ENCODE assay signal across 19 cellular contexts in genomic region chr6:107386340-107386739, GRCh38.
DNase-seq lines count a peak whose midpoint lies in the region; ATAC-seq and TF ChIP-seq lines count a peak whose summit lies in the region.
"Had no signal": no experiment of that assay in that cellular context is flagged by ENCODE, and none has a peak within 500 bp of the region (broad histone marks: within the 10 kb centered on the region; RNA-seq: fewer than 3 reads in every experiment).

No MANE protein-coding gene starts in this region.

- no peak overlapping the region for H4K91ac ChIP-seq in H9 (ENCODE audit: insufficient read length, low read depth, low read length)

- no peak overlapping the region for H3K27ac Mint-ChIP-seq in activated CD4-positive, alpha-beta T cell treated with anti-CD3 and anti-CD28 coated beads for 36 hours
- H3K27ac Mint-ChIP-seq in H9: no peak overlapping the region
- H3K27ac Mint-ChIP-seq: activated naive CD8-positive, alpha-beta T cell treated with anti-CD3 and anti-CD28 coated beads, Interleukin-2, amount 50 U/mL, for 24 hours; activated T-helper 2 cell treated with anti-CD3 and anti-CD28 coated beads, Interferon-gamma antibody, Interleukin-2, Interleukin-4, amounts not matched to agents 10 μg/mL and 5 μg/mL and 100 μg/mL, durations not matched to agents 14 hours and 24 hours and 36 hours; nephron progenitor cell had no signal

- intact Hi-C loops in activated CD4-positive, alpha-beta T cell treated with anti-CD3 and anti-CD28 coated beads for 36 hours (cut with DNase I, micrococcal nuclease): no loop called here

- H2BK12ac ChIP-seq in H9 (ENCODE audit: insufficient read length, low read depth, low read length): no peak overlapping the region

- H3K18ac ChIP-seq in H9 (ENCODE audit: insufficient read length, low read depth, low read length): no peak overlapping the region

- H2BK120ac ChIP-seq in H9 (ENCODE audit: low read depth, low read length, poor library complexity, severe bottlenecking): no peak overlapping the region

- H3K36me3 ChIP-seq in SK-N-SH (replicated peaks in 1 of 2; ENCODE audit: control insufficient read depth in 1 of 2, insufficient read depth in 2 of 2, low read length in 1 of 2): no peaks in the 10 kb centered on the region
- H3K36me3 ChIP-seq: prostate gland had no signal

- H3K4me3 Mint-ChIP-seq in activated CD4-positive, alpha-beta T cell treated with anti-CD3 and anti-CD28 coated beads for 36 hours: no peak overlapping the region
- no peak overlapping the region for H3K4me3 Mint-ChIP-seq in H9
- H3K4me3 Mint-ChIP-seq: activated naive CD8-positive, alpha-beta T cell treated with anti-CD3 and anti-CD28 coated beads, Interleukin-2, amount 50 U/mL, for 24 hours; CD8-positive, alpha-beta memory T cell; nephron progenitor cell had no signal

- H2AFZ ChIP-seq in SK-N-SH (ENCODE audit: low read depth): no peak overlapping the region
- H2AFZ ChIP-seq in H9 (ENCODE audit: low read length): no peak overlapping the region
- H2AFZ ChIP-seq: hepatocyte had no signal

- H3K56ac ChIP-seq in H9 (ENCODE audit: insufficient read length, low read depth, low read length): no peak overlapping the region

- TF ChIP-seq RAD21 in SK-N-SH (IDR thresholded peaks at IDR 0.05; ENCODE audit: low read length): no peak

- no peak overlapping the region for H2BK15ac ChIP-seq in H9 (ENCODE audit: low read depth, low read length)

- TF ChIP-seq CTCF in SK-N-SH (IDR thresholded peaks at IDR 0.05) (no peak), RWPE1 (conservative IDR thresholded peaks at IDR 0.05; ENCODE audit: low read depth) (no peak), H9 (conservative IDR thresholded peaks at IDR 0.05) (no peak)

- H3F3A ChIP-seq in SK-N-SH (replicated peaks; ENCODE audit: insufficient read depth): peaks cover 7% of the 10 kb centered on the region

- no peaks in the 10 kb centered on the region; the same call in 1 of the 2 replicates for H3K79me2 ChIP-seq in SK-N-SH (ENCODE audit: insufficient read depth)
- H3K79me2 ChIP-seq in H9 (ENCODE audit: insufficient read depth, low read length): no peaks in the 10 kb centered on the region

- no peaks in the 10 kb centered on the region for H3K79me1 ChIP-seq in H9 (ENCODE audit: insufficient read depth, low read depth, low read length, poor library complexity, severe bottlenecking)

- H2BK20ac ChIP-seq in H9 (ENCODE audit: low read depth, low read length, poor library complexity, severe bottlenecking): no peak overlapping the region

- H3K4ac ChIP-seq in H9 (ENCODE audit: low read depth, low read length): no peak overlapping the region

- no peak overlapping the region for H2AK5ac ChIP-seq in H9 (ENCODE audit: insufficient read length, low read length)

- H4K5ac ChIP-seq in H9 (ENCODE audit: insufficient read length, low read depth, low read length): no peak overlapping the region

- H3K4me2 ChIP-seq in SK-N-SH: no peak overlapping the region
- no peak overlapping the region for H3K4me2 ChIP-seq in H9 (ENCODE audit: insufficient read depth, insufficient read length, low read length)
- H3K4me2 ChIP-seq: hepatocyte had no signal

- no peaks in the 10 kb centered on the region for H3K9me3 Mint-ChIP-seq in activated CD4-positive, alpha-beta T cell treated with anti-CD3 and anti-CD28 coated beads for 36 hours (ENCODE audit: low read depth)
- no peaks in the 10 kb centered on the region for H3K9me3 Mint-ChIP-seq in H9
- H3K9me3 Mint-ChIP-seq: activated naive CD8-positive, alpha-beta T cell treated with anti-CD3 and anti-CD28 coated beads, Interleukin-2, amount 50 U/mL, for 24 hours; activated T-helper 2 cell treated with anti-CD3 and anti-CD28 coated beads, Interferon-gamma antibody, Interleukin-2, Interleukin-4, amounts not matched to agents 10 μg/mL and 5 μg/mL and 100 μg/mL, durations not matched to agents 14 hours and 24 hours and 36 hours had no signal

- no peak overlapping the region for H3K14ac ChIP-seq in H9 (ENCODE audit: insufficient read depth, low read length)

- H3K9me3 ChIP-seq in SK-N-SH: no peaks in the 10 kb centered on the region
- H3K9me3 ChIP-seq in H9 (ENCODE audit: control insufficient read depth, low read depth, low read length): no peaks in the 10 kb centered on the region
- H3K9me3 ChIP-seq: prostate gland had no signal

- H3T11ph ChIP-seq in H9 (ENCODE audit: low read length): no peak overlapping the region

- TF ChIP-seq EP300 in SK-N-SH (IDR thresholded peaks at IDR 0.05; ENCODE audit: borderline replicate concordance in 1 of 2, low read depth in 1 of 2, low read length in 1 of 2): no peak

- H3K9me2 ChIP-seq in SK-N-SH: no peaks in the 10 kb centered on the region

- H3K23ac ChIP-seq in H9 (ENCODE audit: insufficient read length, low read depth, low read length): no peak overlapping the region

- DNase-seq in HCEC 1CT (peak; percentile 38), SK-N-SH (no peak), fibroblast of gingiva (ENCODE audit: low read depth) (peak; percentile 5), renal cortical epithelial cell (ENCODE audit: low read depth) (peak; percentile 25), RWPE1 (ENCODE audit: low spot score) (no peak), H9 (no peak)
- no peak for DNase-seq in stimulated activated CD4-positive, alpha-beta T cell treated with anti-CD3 and anti-CD28 coated beads, Interleukin-4, amount 100 ng/mL, for 1 hour
- no peak for DNase-seq in activated CD4-positive, alpha-beta T cell treated with anti-CD3 and anti-CD28 coated beads for 36 hours
- DNase-seq: activated CD4-positive, alpha-beta T cell treated with anti-CD3 and anti-CD28 coated beads for 48 hours; activated naive CD8-positive, alpha-beta T cell treated with anti-CD3 and anti-CD28 coated beads, Interleukin-2, amount 50 U/mL, for 24 hours; CD8-positive, alpha-beta memory T cell; IMR-90; NCI-H2029; nephron progenitor cell; SW 1271 had no signal

- CTCF ChIA-PET in SK-N-SH (lab: Yijun Ruan, JAX): interaction anchor here (0.6 to 1.5 kb wide), 2 partner anchors 9 to 82 kb away, joined by 3 to 4 read pairs; no protein-coding TSS in a partner anchor
- CTCF ChIA-PET in RWPE1 (lab: Yijun Ruan, JAX): interaction anchor here (0.6 kb wide), 1 partner anchor 413 kb away, joined by 3 read pairs; no protein-coding TSS in a partner anchor
- CTCF ChIA-PET in activated CD4-positive, alpha-beta T cell treated with anti-CD3 and anti-CD28 coated beads for 36 hours (lab: Charles Lee): no interaction called here

- H3K27me3 ChIP-seq in SK-N-SH (ENCODE audit: insufficient read depth) (no peaks in the 10 kb centered on the region), H9 (ENCODE audit: insufficient read depth, low read length) (no peaks in the 10 kb centered on the region)
- H3K27me3 ChIP-seq: foreskin keratinocyte, hepatocyte had no signal

- ATAC-seq in activated CD4-positive, alpha-beta T cell treated with anti-CD3 and anti-CD28 coated beads for 36 hours: no peak
- ATAC-seq: activated naive CD8-positive, alpha-beta T cell treated with anti-CD3 and anti-CD28 coated beads, Interleukin-2, amount 50 U/mL, for 24 hours; foreskin keratinocyte had no signal

- H3K27me3 Mint-ChIP-seq in activated CD4-positive, alpha-beta T cell treated with anti-CD3 and anti-CD28 coated beads for 36 hours: no peaks in the 10 kb centered on the region
- no peaks in the 10 kb centered on the region for H3K27me3 Mint-ChIP-seq in H9 (ENCODE audit: low read depth)
- H3K27me3 Mint-ChIP-seq: activated naive CD8-positive, alpha-beta T cell treated with anti-CD3 and anti-CD28 coated beads, Interleukin-2, amount 50 U/mL, for 24 hours; CD8-positive, alpha-beta memory T cell had no signal

- H3K4me3 ChIP-seq in SK-N-SH (ENCODE audit: low read depth in 2 of 2, low read length in 1 of 2): no peak overlapping the region
- H3K4me3 ChIP-seq: hepatocyte, prostate gland had no signal

- peaks cover 8% of the 10 kb centered on the region for H3K4me1 Mint-ChIP-seq in activated CD4-positive, alpha-beta T cell treated with anti-CD3 and anti-CD28 coated beads for 36 hours
- H3K4me1 Mint-ChIP-seq in H9: peaks cover 4% of the 10 kb centered on the region in 2 experiments
- H3K4me1 Mint-ChIP-seq: nephron progenitor cell had no signal

- H3K27ac ChIP-seq in SK-N-SH (ENCODE audit: low read depth in 2 of 2, low read length in 1 of 2) (0 out of 4 replicates have a peak overlapping the region, but pooled peaks of 1 of the 2 experiments have one; percentile 0), RWPE1 (no peak overlapping the region), H9 (ENCODE audit: insufficient read length, low read depth, low read length) (no peak overlapping the region)
- H3K27ac ChIP-seq: foreskin keratinocyte, hepatocyte, prostate gland had no signal

- H4K20me1 ChIP-seq in SK-N-SH (ENCODE audit: insufficient read depth) (no peaks in the 10 kb centered on the region), H9 (ENCODE audit: control insufficient read depth, insufficient read depth, insufficient read length) (no peaks in the 10 kb centered on the region)

- no peaks in the 10 kb centered on the region for H3K23me2 ChIP-seq in H9 (ENCODE audit: insufficient read length, low read depth, low read length, poor library complexity, severe bottlenecking)

- POLR2A ChIA-PET in SK-N-SH (lab: Yijun Ruan, JAX) (no interaction called here), RWPE1 (lab: Yijun Ruan, JAX; ENCODE audit: low non-redundant PET) (no interaction called here)
- POLR2A ChIA-PET in activated CD4-positive, alpha-beta T cell treated with anti-CD3 and anti-CD28 coated beads for 36 hours (lab: Charles Lee): no interaction called here

- no peak overlapping the region for H4K8ac ChIP-seq in H9 (replicated peaks; ENCODE audit: insufficient read length, low read depth, low read length)

- peaks cover 0 to 3% of the 10 kb centered on the region in 2 experiments; a peak in 1 of 4 replicates for H3K4me1 ChIP-seq in SK-N-SH (ENCODE audit: control insufficient read depth in 1 of 2, insufficient read depth in 2 of 2, low read depth in 1 of 2, low read length in 1 of 2)
- H3K4me1 ChIP-seq in H9 (ENCODE audit: insufficient read depth, low read length): no peaks in the 10 kb centered on the region
- H3K4me1 ChIP-seq: foreskin keratinocyte, prostate gland had no signal

- peaks cover 6% of the 10 kb centered on the region for H3K36me3 Mint-ChIP-seq in activated CD4-positive, alpha-beta T cell treated with anti-CD3 and anti-CD28 coated beads for 36 hours (ENCODE audit: low read depth)
- H3K36me3 Mint-ChIP-seq in H9 (ENCODE audit: insufficient read depth in 1 of 3, low read depth in 3 of 3): no peaks in the 10 kb centered on the region

- no peak overlapping the region for H3K9ac ChIP-seq in SK-N-SH
- H3K9ac ChIP-seq in H9 (ENCODE audit: extremely low read depth, insufficient read length, low read length): no peak overlapping the region

- no peak overlapping the region for H2BK5ac ChIP-seq in H9 (ENCODE audit: insufficient read length, low read length)

- WGBS in SK-N-SH (ENCODE audit: low lambda C conversion rate): 19% methylated on average over 1 of the region's 1 CpG
- no CpG with 5 or more reads among the region's 1 CpG for WGBS in H9 (ENCODE audit: extremely low coverage, insufficient read length, low lambda C conversion rate)

TF ChIP-seq in SK-N-SH, 30 proteins besides CTCF, POLR2A, EP300 and RAD21 (continues in another document):
- no peak for TF ChIP-seq RXRA (IDR thresholded peaks at IDR 0.05; ENCODE audit: borderline replicate concordance, low read depth)
- TF ChIP-seq CHD2 (IDR thresholded peaks at IDR 0.05; ENCODE audit: low read length, partially characterized antibody): no peak
- peak; percentile 54; the same call in 1 of the 2 replicates for TF ChIP-seq NFIC (IDR thresholded peaks at IDR 0.05; ENCODE audit: borderline replicate concordance)
- no peak for TF ChIP-seq RCOR1 (IDR thresholded peaks at IDR 0.05; ENCODE audit: low read length)

Comparison
In these comparisons a context has a peak if more than half of its experiments do, and no peak if none do; other contexts are left out.
1. DNase-seq: peak in HCEC 1CT (single experiment), fibroblast of gingiva (single experiment) and renal cortical epithelial cell (single experiment); none in SK-N-SH (single experiment), RWPE1 (single experiment), stimulated activated CD4-positive, alpha-beta T cell treated with anti-CD3 and anti-CD28 coated beads, Interleukin-4, amount 100 ng/mL, for 1 hour (single experiment), activated CD4-positive, alpha-beta T cell treated with anti-CD3 and anti-CD28 coated beads for 36 hours (single experiment) and H9 (single experiment).